Comparison of ENCODE assay signal across 8 cellular contexts in the genomic region with DNA sequence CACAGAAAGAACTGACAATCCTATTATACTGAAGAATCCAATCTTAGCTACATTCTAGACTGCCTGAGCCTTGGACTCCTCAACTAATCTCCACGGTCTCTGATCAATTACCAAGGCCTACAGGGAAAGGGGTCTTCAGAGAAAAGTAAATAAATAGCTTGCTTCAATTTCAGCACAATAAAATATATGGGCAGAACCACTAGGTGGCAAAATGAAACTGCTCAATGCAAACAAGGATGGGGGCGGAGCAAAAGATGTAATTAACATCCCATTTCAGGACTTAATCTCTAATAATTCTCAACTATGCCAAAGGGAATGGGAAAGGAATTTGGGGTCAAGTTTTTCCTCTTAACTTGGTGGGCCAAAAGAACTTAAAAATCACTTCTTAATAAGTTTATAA.
A peak's percentile ranks its signal among the peaks of the same experiment; 100 is the strongest.
DNase-seq lines count a peak whose midpoint lies in the region; ATAC-seq and TF ChIP-seq lines count a peak whose summit lies in the region.

No MANE protein-coding gene starts in this region.

- H3K9me3 ChIP-seq in neural progenitor cell (ENCODE audit: low read depth) = no peaks in the 10 kb centered on the region

- no peaks in the 10 kb centered on the region for H3F3A ChIP-seq in neural progenitor cell (ENCODE audit: low read depth)

- H3K36me3 ChIP-seq in neural progenitor cell = no peaks in the 10 kb centered on the region

- no peaks in the 10 kb centered on the region for H3K4me1 ChIP-seq in neural progenitor cell

- H3K4me3 ChIP-seq in neural progenitor cell = no peak overlapping the region

- no peak overlapping the region for H2AFZ ChIP-seq in neural progenitor cell (replicated peaks)

- peak; percentile 24 for TF ChIP-seq CTCF in endothelial cell (IDR thresholded peaks at IDR 0.05; ENCODE audit: unreplicated experiment)
- TF ChIP-seq CTCF in neural progenitor cell (IDR thresholded peaks at IDR 0.05) = peak; percentile 30

- no peaks in the 10 kb centered on the region for H4K20me1 ChIP-seq in neural progenitor cell (ENCODE audit: low read depth)

- no peak overlapping the region for H3K27ac Mint-ChIP-seq in endothelial cell (ENCODE audit: unreplicated experiment)
- H3K27ac Mint-ChIP-seq in neural progenitor cell = no peak overlapping the region

- no peak overlapping the region for H3K4me2 ChIP-seq in neural progenitor cell

- H3K27ac ChIP-seq in neural progenitor cell = no peak overlapping the region

- H3K36me3 Mint-ChIP-seq in endothelial cell (ENCODE audit: low read depth, unreplicated experiment) (peaks cover 10% of the 10 kb centered on the region), neural progenitor cell (no peaks in the 10 kb centered on the region)

- H3K27me3 ChIP-seq in neural progenitor cell = no peaks in the 10 kb centered on the region

- H3K9me3 Mint-ChIP-seq in endothelial cell (ENCODE audit: unreplicated experiment) = no peaks in the 10 kb centered on the region
- H3K9me3 Mint-ChIP-seq in neural progenitor cell = peaks cover 8% of the 10 kb centered on the region

- peak; percentile 7 for DNase-seq in COR-L47 (lab: John Stamatoyannopoulos, UW)
- DNase-seq in H4 (ENCODE audit: low spot score) = peak; percentile 22
- DNase-seq in RPMI8226 = peak; percentile 34
- no peak for DNase-seq in endothelial cell (ENCODE audit: low spot score)
- no peak for DNase-seq in neural progenitor cell (ENCODE audit: low spot score)
- DNase-seq in activated CD8-positive, alpha-beta memory T cell treated with anti-CD3 and anti-CD28 coated beads, Interleukin-2, amount 50 U/mL, for 48 hours = no peak

- ATAC-seq in HG03342 (IDR thresholded peaks at IDR 0.05; ENCODE audit: unreplicated experiment) (no peak), HG03135 (IDR thresholded peaks at IDR 0.05; ENCODE audit: unreplicated experiment) (no peak)

- H3K4me1 Mint-ChIP-seq in endothelial cell (ENCODE audit: unreplicated experiment) (no peaks in the 10 kb centered on the region), neural progenitor cell (peaks cover 4% of the 10 kb centered on the region)

- H3K4me3 Mint-ChIP-seq in endothelial cell (ENCODE audit: unreplicated experiment) = no peak overlapping the region
- H3K4me3 Mint-ChIP-seq in neural progenitor cell = no peak overlapping the region

- H3K9ac ChIP-seq in neural progenitor cell = no peak overlapping the region

- H3K79me2 ChIP-seq in neural progenitor cell (ENCODE audit: low read depth) = no peaks in the 10 kb centered on the region

- H3K27me3 Mint-ChIP-seq in endothelial cell (ENCODE audit: unreplicated experiment) (peaks cover 4% of the 10 kb centered on the region), neural progenitor cell (ENCODE audit: insufficient read depth, low read depth) (peaks cover 2% of the 10 kb centered on the region)

Comparison
In these comparisons a context has a peak if more than half of its experiments do, and no peak if none do; other contexts are left out.
1. DNase-seq: peak in COR-L47 (single experiment), H4 (single experiment) and RPMI8226 (single experiment); none in endothelial cell (single experiment), neural progenitor cell (single experiment) and activated CD8-positive, alpha-beta memory T cell treated with anti-CD3 and anti-CD28 coated beads, Interleukin-2, amount 50 U/mL, for 48 hours (single experiment).